Comparison of ENCODE assay signal across 25 cellular contexts in genomic region chr14:83473416-83473815, GRCh38.
"Had no signal": no experiment of that assay in that cellular context is flagged by ENCODE, and none has a peak within 500 bp of the region (broad histone marks: within the 10 kb centered on the region; RNA-seq: fewer than 3 reads in every experiment).

No MANE protein-coding gene starts in this region.

- DNase-seq: activated CD4-positive, alpha-beta T cell treated with anti-CD3 and anti-CD28 coated beads for 48 hours; activated CD4-positive, alpha-beta T cell treated with anti-CD3 and anti-CD28 coated beads, Interleukin-2, amount 50 U/mL, for 48 hours; activated CD8-positive, alpha-beta memory T cell treated with anti-CD3 and anti-CD28 coated beads for 24 hours; activated effector memory CD4-positive, alpha-beta T cell treated with anti-CD3 and anti-CD28 coated beads, Interleukin-2, amount 50 U/mL, for 16 hours; activated naive CD4-positive, alpha-beta T cell treated with anti-CD3 and anti-CD28 coated beads for 36 hours; activated naive CD8-positive, alpha-beta T cell treated with anti-CD3 and anti-CD28 coated beads for 36 hours; anterior cingulate cortex; body of pancreas; head of caudate nucleus; kidney glomerular epithelial cell; left lung; lower lobe of right lung; natural killer cell; ovary; stimulated activated CD4-positive, alpha-beta T cell treated with anti-CD3 and anti-CD28 coated beads, Interleukin-4, amount 100 ng/mL, for 24 hours; stimulated activated naive CD8-positive, alpha-beta T cell treated with anti-CD3 and anti-CD28 coated beads, Interleukin-15, amount 100 ng/mL, for 72 hours; substantia nigra; upper lobe of left lung; WERI-Rb-1 had no signal

- H3K27me3 ChIP-seq: body of pancreas, left lung, ovary, upper lobe of left lung, vagina had no signal

- H3K9me3 ChIP-seq: body of pancreas, left lung, lower lobe of right lung, ovary, upper lobe of left lung, vagina had no signal

- H3K4me3 Mint-ChIP-seq: activated naive CD4-positive, alpha-beta T cell treated with anti-CD3 and anti-CD28 coated beads for 36 hours; activated naive CD8-positive, alpha-beta T cell treated with anti-CD3 and anti-CD28 coated beads for 36 hours; natural killer cell; stimulated activated effector memory CD8-positive, alpha-beta T cell treated with anti-CD3 and anti-CD28 coated beads, Interleukin-12 subunit alpha, Interleukin-12 subunit beta, amount 100 ng/mL, for 72 hours; stimulated activated naive CD8-positive, alpha-beta T cell treated with anti-CD3 and anti-CD28 coated beads, Interleukin-15, amount 100 ng/mL, for 72 hours had no signal

- H3K27me3 Mint-ChIP-seq: activated naive CD8-positive, alpha-beta T cell treated with anti-CD3 and anti-CD28 coated beads for 36 hours; progenitor cell of endocrine pancreas; stimulated activated naive CD8-positive, alpha-beta T cell treated with anti-CD3 and anti-CD28 coated beads, Interleukin-15, amount 100 ng/mL, for 72 hours had no signal

- ATAC-seq: activated CD4-positive, CD25-positive, alpha-beta regulatory T cell treated with anti-CD3 and anti-CD28 coated beads, Interleukin-2, amount 50 U/mL, for 24 hours; body of pancreas; left lung; lower lobe of right lung; natural killer cell; sciatic nerve; stimulated activated effector memory CD8-positive, alpha-beta T cell treated with anti-CD3 and anti-CD28 coated beads, Interleukin-12 subunit alpha, Interleukin-12 subunit beta, amount 100 ng/mL, for 72 hours; stimulated activated naive CD8-positive, alpha-beta T cell treated with anti-CD3 and anti-CD28 coated beads, Interleukin-15, amount 100 ng/mL, for 72 hours had no signal

- H3K4me1 Mint-ChIP-seq: activated naive CD8-positive, alpha-beta T cell treated with anti-CD3 and anti-CD28 coated beads for 36 hours; natural killer cell; stimulated activated effector memory CD8-positive, alpha-beta T cell treated with anti-CD3 and anti-CD28 coated beads, Interleukin-12 subunit alpha, Interleukin-12 subunit beta, amount 100 ng/mL, for 72 hours; stimulated activated naive CD8-positive, alpha-beta T cell treated with anti-CD3 and anti-CD28 coated beads, Interleukin-15, amount 100 ng/mL, for 72 hours had no signal

- H3K4me1 ChIP-seq: body of pancreas, left lung, lower lobe of right lung, upper lobe of left lung, vagina had no signal

- H3K36me3 Mint-ChIP-seq: activated naive CD8-positive, alpha-beta T cell treated with anti-CD3 and anti-CD28 coated beads for 36 hours; stimulated activated effector memory CD8-positive, alpha-beta T cell treated with anti-CD3 and anti-CD28 coated beads, Interleukin-12 subunit alpha, Interleukin-12 subunit beta, amount 100 ng/mL, for 72 hours had no signal

- H3K4me3 ChIP-seq: body of pancreas, left lung, lower lobe of right lung, ovary, skin epidermis, upper lobe of left lung, vagina had no signal

- H3K27ac Mint-ChIP-seq: activated naive CD4-positive, alpha-beta T cell treated with anti-CD3 and anti-CD28 coated beads for 36 hours; activated naive CD8-positive, alpha-beta T cell treated with anti-CD3 and anti-CD28 coated beads for 36 hours; natural killer cell; progenitor cell of endocrine pancreas; stimulated activated effector memory CD8-positive, alpha-beta T cell treated with anti-CD3 and anti-CD28 coated beads, Interleukin-12 subunit alpha, Interleukin-12 subunit beta, amount 100 ng/mL, for 72 hours; stimulated activated naive CD8-positive, alpha-beta T cell treated with anti-CD3 and anti-CD28 coated beads, Interleukin-15, amount 100 ng/mL, for 72 hours had no signal

- H3K36me3 ChIP-seq: left lung, lower lobe of right lung, ovary, upper lobe of left lung, vagina, WERI-Rb-1 had no signal

- H3K27ac ChIP-seq: body of pancreas, left lung, lower lobe of right lung, ovary, skin epidermis, upper lobe of left lung, vagina, WERI-Rb-1 had no signal
